Comparison of ENCODE assay signal across 1 cellular context in the genomic region with DNA sequence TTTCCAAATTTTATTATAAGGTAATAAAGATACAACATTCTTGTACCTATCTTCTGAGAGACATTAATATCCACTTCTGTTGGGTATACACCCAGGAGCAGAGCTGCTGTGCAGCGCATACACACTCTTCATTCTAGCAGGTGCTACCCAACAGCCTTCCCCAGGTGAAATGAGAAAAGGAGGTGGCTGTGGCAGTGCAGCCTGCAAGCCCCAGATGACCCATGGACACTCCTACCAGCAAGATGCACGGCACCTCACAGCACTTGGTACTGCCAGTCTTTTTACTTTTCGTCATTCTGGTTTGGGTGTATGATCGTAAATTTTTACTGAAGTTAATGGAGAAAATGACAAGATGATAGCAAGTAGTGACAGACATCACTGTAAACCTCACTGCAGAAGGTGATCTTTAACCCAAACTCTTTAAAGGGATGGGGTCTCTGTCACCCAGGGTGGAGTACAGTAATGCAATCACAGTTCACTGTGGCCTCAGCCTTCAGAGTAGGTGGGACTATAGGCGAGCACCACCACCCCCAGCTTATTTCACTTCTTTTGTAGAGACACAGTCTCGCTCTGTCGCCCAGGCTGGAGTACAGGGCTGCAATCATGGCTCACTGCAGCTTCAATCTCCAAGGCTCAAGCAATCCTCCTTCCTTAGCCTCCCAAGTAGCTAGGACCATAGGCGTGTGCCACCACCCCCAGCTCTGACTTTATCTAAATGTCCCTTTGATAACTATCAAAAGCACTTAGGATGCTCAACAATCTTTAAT.
TF ChIP-seq lines count a peak whose summit lies in the region.

No MANE protein-coding gene starts in this region.

TF ChIP-seq in H1, 55 proteins besides CTCF, POLR2A, EP300 and RAD21:
- TF ChIP-seq, protein P1, sequence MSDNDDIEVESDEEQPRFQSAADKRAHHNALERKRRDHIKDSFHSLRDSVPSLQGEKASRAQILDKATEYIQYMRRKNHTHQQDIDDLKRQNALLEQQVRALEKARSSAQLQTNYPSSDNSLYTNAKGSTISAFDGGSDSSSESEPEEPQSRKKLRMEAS (IDR thresholded peaks at IDR 0.05): no peak
- TF ChIP-seq EZH2 (IDR thresholded peaks at IDR 0.05; ENCODE audit: low read depth, low read length, severe bottlenecking): no peak
- TF ChIP-seq TBP (IDR thresholded peaks at IDR 0.05; ENCODE audit: low read depth, low read length): no peak
- TF ChIP-seq, protein P2, sequence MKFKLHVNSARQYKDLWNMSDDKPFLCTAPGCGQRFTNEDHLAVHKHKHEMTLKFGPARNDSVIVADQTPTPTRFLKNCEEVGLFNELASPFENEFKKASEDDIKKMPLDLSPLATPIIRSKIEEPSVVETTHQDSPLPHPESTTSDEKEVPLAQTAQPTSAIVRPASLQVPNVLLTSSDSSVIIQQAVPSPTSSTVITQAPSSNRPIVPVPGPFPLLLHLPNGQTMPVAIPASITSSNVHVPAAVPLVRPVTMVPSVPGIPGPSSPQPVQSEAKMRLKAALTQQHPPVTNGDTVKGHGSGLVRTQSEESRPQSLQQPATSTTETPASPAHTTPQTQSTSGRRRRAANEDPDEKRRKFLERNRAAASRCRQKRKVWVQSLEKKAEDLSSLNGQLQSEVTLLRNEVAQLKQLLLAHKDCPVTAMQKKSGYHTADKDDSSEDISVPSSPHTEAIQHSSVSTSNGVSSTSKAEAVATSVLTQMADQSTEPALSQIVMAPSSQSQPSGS (IDR thresholded peaks at IDR 0.05; ENCODE audit: low read length): no peak
- TF ChIP-seq SUZ12 (IDR thresholded peaks at IDR 0.05; ENCODE audit: low read length): 0 out of 2 replicates have a peak, but pooled peaks have one; percentile 17
- TF ChIP-seq CHD1 (IDR thresholded peaks at IDR 0.05; ENCODE audit: low read depth, low read length): no peak
- TF ChIP-seq SP1 (IDR thresholded peaks at IDR 0.05; ENCODE audit: low read depth, low read length): no peak
